ENCODE assay signal across 18 cellular contexts in genomic region chr7:122301858-122302745, GRCh38. TPM values are rescaled to one million over a fixed set of nuclear protein-coding genes. Genes with fewer than 3 reads are reported as not detected.
DNase-seq lines count a peak whose midpoint lies in the region; ATAC-seq and TF ChIP-seq lines count a peak whose summit lies in the region.
"Had no signal": no experiment of that assay in that cellular context is flagged by ENCODE, and none has a peak within 500 bp of the region (broad histone marks: within the 10 kb centered on the region; RNA-seq: fewer than 3 reads in every experiment).

No MANE protein-coding gene starts in this region.

- peak overlapping the region; percentile 85 to 93 for H3K4me3 Mint-ChIP-seq in H9
- H3K4me3 Mint-ChIP-seq: B cell had no signal

- no peaks in the 10 kb centered on the region for H3K9me3 Mint-ChIP-seq in H9

- no peak overlapping the region for H2AFZ ChIP-seq in H9 (ENCODE audit: low read length)

- H2BK12ac ChIP-seq in H9 (ENCODE audit: insufficient read length, low read depth, low read length), result no peak overlapping the region

- no peaks in the 10 kb centered on the region for H4K20me1 ChIP-seq in H9 (ENCODE audit: control insufficient read depth, insufficient read depth, insufficient read length)

- H2BK120ac ChIP-seq in H9 (ENCODE audit: low read depth, low read length, poor library complexity, severe bottlenecking), result no peak overlapping the region

- H3K27ac Mint-ChIP-seq in H9, result 0 out of 7 replicates have a peak overlapping the region, but pooled peaks of 1 of the 3 experiments have one; percentile 6
- H3K27ac Mint-ChIP-seq: B cell had no signal

- peaks cover 2% of the 10 kb centered on the region; the same call in 1 of the 2 replicates for H3K4me1 ChIP-seq in H9 (ENCODE audit: insufficient read depth, low read length)
- peaks cover 21% of the 10 kb centered on the region for H3K4me1 ChIP-seq in iPS-18a (ENCODE audit: control insufficient read depth, low read depth, low read length)

- H3K9ac ChIP-seq in H9 (ENCODE audit: extremely low read depth, insufficient read length, low read length), result no peak overlapping the region
- H3K9ac ChIP-seq in iPS-18a (ENCODE audit: low read length), result no peak overlapping the region

- intact Hi-C loops in posterior vena cava (cut with DNase I), result loop anchor here in 1 of 2 donors (1.0 kb wide), 1 partner anchor 12 kb away; no protein-coding TSS in a partner anchor

- H3K4me1 Mint-ChIP-seq in H9, result peaks cover 48 to 68% of the 10 kb centered on the region in 2 experiments
- H3K4me1 Mint-ChIP-seq: B cell had no signal

- no peak overlapping the region for H2BK20ac ChIP-seq in H9 (ENCODE audit: low read depth, low read length, poor library complexity, severe bottlenecking)

- no peak overlapping the region for H2BK15ac ChIP-seq in H9 (ENCODE audit: low read depth, low read length)

- no peak overlapping the region for H3K23ac ChIP-seq in H9 (ENCODE audit: insufficient read length, low read depth, low read length)

- DNase-seq in H9 (peak; percentile 63), SW480 (ENCODE audit: low spot score) (peak; percentile 27), posterior vena cava (ENCODE audit: low spot score) (peak; percentile 78), NCI-H345 treated with DMSO at 0.1 percent for 48 hours (lab: John Stamatoyannopoulos, UW; ENCODE audit: unreplicated experiment) (no peak), GM10266 (ENCODE audit: extremely low spot score) (no peak)
- DNase-seq: activated CD8-positive, alpha-beta memory T cell treated with anti-CD3 and anti-CD28 coated beads for 24 hours; activated effector memory CD4-positive, alpha-beta T cell treated with Interleukin-2 at 50 U/mL for 16 hours; cerebellar nuclear complex; IMR-90; NCI-H1092; NCI-H774; right cardiac atrium; stimulated activated CD4-positive, alpha-beta T cell treated with anti-CD3 and anti-CD28 coated beads, Interleukin-2, amount 100 ng/mL, for 24 hours had no signal

- no peak overlapping the region for H3K18ac ChIP-seq in H9 (ENCODE audit: insufficient read length, low read depth, low read length)

- H3K4me2 ChIP-seq in H9 (ENCODE audit: insufficient read depth, insufficient read length, low read length), result peak overlapping the region; percentile 41

- ATAC-seq in HG02678 (IDR thresholded peaks at IDR 0.05; ENCODE audit: unreplicated experiment), result no peak
- ATAC-seq: right cardiac atrium had no signal

- no peak overlapping the region for H3K56ac ChIP-seq in H9 (ENCODE audit: insufficient read length, low read depth, low read length)

- H3K9me3 ChIP-seq in H9 (ENCODE audit: control insufficient read depth, low read depth, low read length) (no peaks in the 10 kb centered on the region), iPS-18a (ENCODE audit: control insufficient read depth, low read depth, low read length) (no peaks in the 10 kb centered on the region)
- H3K9me3 ChIP-seq: thoracic aorta had no signal

- H3K27me3 ChIP-seq in H9 (ENCODE audit: insufficient read depth, low read length), result peaks cover 42% of the 10 kb centered on the region; the same call in 1 of the 2 replicates
- peaks cover 100% of the 10 kb centered on the region for H3K27me3 ChIP-seq in iPS-18a (ENCODE audit: control insufficient read depth, insufficient read depth, low read length)

- H3K4me3 ChIP-seq in iPS-18a (ENCODE audit: low read length), result peak overlapping the region; percentile 76
- H3K4me3 ChIP-seq: thoracic aorta had no signal

- H3K36me3 Mint-ChIP-seq in H9 (ENCODE audit: insufficient read depth in 1 of 3, low read depth in 3 of 3), result peaks cover 19 to 57% (median 32%) of the 10 kb centered on the region in 3 experiments

- H3K27ac ChIP-seq in H9 (ENCODE audit: insufficient read length, low read depth, low read length) (no peak overlapping the region), iPS-18a (ENCODE audit: low read length) (no peak overlapping the region)
- H3K27ac ChIP-seq: thoracic aorta had no signal

- no peak overlapping the region for H3T11ph ChIP-seq in H9 (ENCODE audit: low read length)

- no peak overlapping the region for H3K14ac ChIP-seq in H9 (ENCODE audit: insufficient read depth, low read length)

- peaks cover 51% of the 10 kb centered on the region for H3K23me2 ChIP-seq in H9 (ENCODE audit: insufficient read length, low read depth, low read length, poor library complexity, severe bottlenecking)

- no peak overlapping the region for H4K91ac ChIP-seq in H9 (ENCODE audit: insufficient read length, low read depth, low read length)

- H4K5ac ChIP-seq in H9 (ENCODE audit: insufficient read length, low read depth, low read length), result no peak overlapping the region

- H2AK5ac ChIP-seq in H9 (ENCODE audit: insufficient read length, low read length), result no peak overlapping the region

- no peaks in the 10 kb centered on the region for H3K79me2 ChIP-seq in H9 (ENCODE audit: insufficient read depth, low read length)

- no peak for TF ChIP-seq CTCF in H9 (conservative IDR thresholded peaks at IDR 0.05)
- no peak for TF ChIP-seq CTCF in GM10266 (IDR thresholded peaks at IDR 0.05; ENCODE audit: control insufficient read depth, insufficient read depth, low read depth, missing control alignments)

- H2BK5ac ChIP-seq in H9 (ENCODE audit: insufficient read length, low read length), result no peak overlapping the region

- peaks cover 100% of the 10 kb centered on the region for H3K27me3 Mint-ChIP-seq in H9 (ENCODE audit: low read depth)

- no peaks in the 10 kb centered on the region for H3K36me3 ChIP-seq in iPS-18a (ENCODE audit: control insufficient read depth, low read depth, low read length)
- H3K36me3 ChIP-seq: thoracic aorta had no signal

- H3K79me1 ChIP-seq in H9 (ENCODE audit: insufficient read depth, low read depth, low read length, poor library complexity, severe bottlenecking), result no peaks in the 10 kb centered on the region

- H4K8ac ChIP-seq in H9 (replicated peaks; ENCODE audit: insufficient read length, low read depth, low read length), result no peak overlapping the region

- no CpG with 5 or more reads among the region's 35 CpGs for WGBS in H9 (ENCODE audit: extremely low coverage, insufficient read length, low lambda C conversion rate)

- no peak overlapping the region for H3K4ac ChIP-seq in H9 (ENCODE audit: low read depth, low read length)

RNA-seq across cellular contexts. Expression of gene FEZF1, which starts 2.4 kb away (rescaled TPM):
- total RNA-seq in H9 (2021), result 37.8 and 41.5 TPM in 2 replicates
- total RNA-seq in posterior vena cava, result not detected
- total RNA-seq: B cell, IMR-90, lung microvascular endothelial cell, right cardiac atrium, thoracic aorta had no signal

Comparison
In these comparisons a context has a peak if more than half of its experiments do, and no peak if none do; other contexts are left out.
1. DNase-seq: peak in H9 (single experiment), SW480 (single experiment) and posterior vena cava (single experiment); none in NCI-H345 treated with DMSO at 0.1 percent for 48 hours (single experiment) and GM10266 (single experiment).
2. RNA of gene FEZF1, which starts 2.4 kb away (total RNA-seq): 37.8 to 41.5 TPM in H9; not detected in posterior vena cava; every median in the first group is over 10 times any median in the second.